ENCODE assay signal across 12 cellular contexts in the genomic region with DNA sequence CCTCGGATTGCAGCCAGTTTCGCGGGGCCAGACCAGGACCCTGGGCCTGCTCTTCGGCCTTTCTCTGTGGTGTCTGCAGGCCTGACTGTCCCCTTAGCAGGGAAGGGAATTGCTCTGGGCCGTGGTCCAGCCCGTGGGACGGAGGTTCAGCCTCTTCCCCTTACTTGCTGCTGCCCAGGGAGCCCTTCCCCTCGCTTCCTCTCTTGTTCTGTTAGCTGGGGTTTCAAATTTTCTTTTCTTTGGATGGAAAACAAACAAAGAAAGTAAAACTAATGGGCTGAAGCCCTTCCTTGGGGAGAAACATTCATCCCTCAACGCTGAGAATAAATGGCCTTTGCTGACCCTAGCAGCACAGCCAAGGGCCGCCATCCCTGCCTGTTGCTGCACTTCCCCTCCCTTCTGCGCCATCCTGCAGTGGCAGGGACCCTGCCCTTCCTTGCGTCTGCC. TPM values are rescaled to one million over a fixed set of nuclear protein-coding genes. Genes with fewer than 3 reads are reported as not detected.
A peak's percentile ranks its signal among the peaks of the same experiment; 100 is the strongest.
DNase-seq lines count a peak whose midpoint lies in the region; ATAC-seq and TF ChIP-seq lines count a peak whose summit lies in the region.
"Had no signal": no experiment of that assay in that cellular context is flagged by ENCODE, and none has a peak within 500 bp of the region (broad histone marks: within the 10 kb centered on the region; RNA-seq: fewer than 3 reads in every experiment).

No MANE protein-coding gene starts in this region.

- H3K79me2 ChIP-seq in DND-41 (ENCODE audit: insufficient read depth, low read length): peaks cover 28% of the 10 kb centered on the region

- H3K27me3 Mint-ChIP-seq in activated T-cell treated with anti-CD3 and anti-CD28 coated beads, Interleukin-2, amount 50 U/mL, for 4 hours (ENCODE audit: low read depth): peaks cover 5% of the 10 kb centered on the region
- peaks cover 11% of the 10 kb centered on the region for H3K27me3 Mint-ChIP-seq in activated CD4-positive, alpha-beta T cell treated with anti-CD3 and anti-CD28 coated beads, Interleukin-2, amount 10 ng/mL, durations not matched to agents 24 days and 14 days

- no peaks in the 10 kb centered on the region for H3K9me3 ChIP-seq in DND-41 (ENCODE audit: insufficient read depth, low read length, severe bottlenecking)
- H3K9me3 ChIP-seq in colonic mucosa: no peaks in the 10 kb centered on the region
- H3K9me3 ChIP-seq in skeletal muscle tissue (ENCODE audit: control insufficient read depth in 3 of 3, low read length in 3 of 3): no peaks in the 10 kb centered on the region

- peaks cover 23% of the 10 kb centered on the region for H3K4me1 ChIP-seq in DND-41 (ENCODE audit: insufficient read depth, low read length)
- H3K4me1 ChIP-seq in colonic mucosa: peaks cover 11% of the 10 kb centered on the region
- H3K4me1 ChIP-seq in skeletal muscle tissue (ENCODE audit: control insufficient read depth in 3 of 3, insufficient read depth in 3 of 3, low read length in 3 of 3): peaks cover 52 to 63% (median 63%) of the 10 kb centered on the region in 3 donors

- H3K9ac ChIP-seq in DND-41 (ENCODE audit: low read depth, low read length): peak overlapping the region; percentile 20; the same call in 1 of the 2 replicates
- H3K9ac ChIP-seq in colonic mucosa (ENCODE audit: low read depth in 2 of 2, low read length in 2 of 2): no peak overlapping the region
- H3K9ac ChIP-seq in skeletal muscle tissue (ENCODE audit: low read depth in 1 of 3, low read length in 3 of 3): peak overlapping the region in 1 of 3 donors; percentile 50

- H3K4me2 ChIP-seq in DND-41 (ENCODE audit: insufficient read depth, low read length): no peak overlapping the region

- intact Hi-C loops in colonic mucosa (cut with DNase I): no loop called here
- intact Hi-C loops in activated CD4-positive, alpha-beta T cell treated with anti-CD3 and anti-CD28 coated beads, Interleukin-2, amount 10 ng/mL, durations not matched to agents 24 days and 14 days (cut with micrococcal nuclease): no loop called here

- H3K36me3 ChIP-seq in DND-41 (ENCODE audit: insufficient read depth, low read length): no peaks in the 10 kb centered on the region
- no peaks in the 10 kb centered on the region for H3K36me3 ChIP-seq in colonic mucosa
- H3K36me3 ChIP-seq in skeletal muscle tissue (ENCODE audit: control insufficient read depth in 3 of 3, insufficient read depth in 3 of 3, low read length in 3 of 3): no peaks in the 10 kb centered on the region

- no peak overlapping the region for H3K4me3 Mint-ChIP-seq in activated T-cell treated with anti-CD3 and anti-CD28 coated beads, Interleukin-2, amount 50 U/mL, for 4 hours
- no peak overlapping the region for H3K4me3 Mint-ChIP-seq in activated CD4-positive, alpha-beta T cell treated with anti-CD3 and anti-CD28 coated beads, Interleukin-2, amount 10 ng/mL, durations not matched to agents 24 days and 14 days
- H3K4me3 Mint-ChIP-seq: CD4-positive, CD25-positive, alpha-beta regulatory T cell had no signal

- H3K9me3 Mint-ChIP-seq in activated T-cell treated with anti-CD3 and anti-CD28 coated beads, Interleukin-2, amount 50 U/mL, for 4 hours: no peaks in the 10 kb centered on the region
- H3K9me3 Mint-ChIP-seq in activated CD4-positive, alpha-beta T cell treated with anti-CD3 and anti-CD28 coated beads, Interleukin-2, amount 10 ng/mL, durations not matched to agents 24 days and 14 days: no peaks in the 10 kb centered on the region

- H3K27me3 ChIP-seq in DND-41 (ENCODE audit: insufficient read depth, low read length, poor library complexity) (no peaks in the 10 kb centered on the region), colonic mucosa (no peaks in the 10 kb centered on the region), skeletal muscle tissue (ENCODE audit: control insufficient read depth in 3 of 3, insufficient read depth in 3 of 3, low read length in 3 of 3) (no peaks in the 10 kb centered on the region)

- ATAC-seq in DND-41 (ENCODE audit: insufficient read depth, low read depth) (0 out of 3 replicates have a peak, but pooled peaks have one; percentile 4), left lobe of liver (peak; percentile 59)
- no peak for ATAC-seq in activated CD4-positive, CD25-positive, alpha-beta regulatory T cell treated with anti-CD3 and anti-CD28 coated beads, Interleukin-2, amount 50 U/mL, for 24 hours
- no peak for ATAC-seq in activated T-cell treated with anti-CD3 and anti-CD28 coated beads, Interleukin-2, amount 50 U/mL, for 4 hours

- H3K36me3 Mint-ChIP-seq in activated T-cell treated with anti-CD3 and anti-CD28 coated beads, Interleukin-2, amount 50 U/mL, for 4 hours (ENCODE audit: insufficient read depth): no peaks in the 10 kb centered on the region
- no peaks in the 10 kb centered on the region for H3K36me3 Mint-ChIP-seq in activated CD4-positive, alpha-beta T cell treated with anti-CD3 and anti-CD28 coated beads, Interleukin-2, amount 10 ng/mL, durations not matched to agents 24 days and 14 days (ENCODE audit: low read depth)
- H3K36me3 Mint-ChIP-seq: CD4-positive, CD25-positive, alpha-beta regulatory T cell had no signal

- TF ChIP-seq CTCF in DND-41 (IDR thresholded peaks at IDR 0.05; ENCODE audit: borderline replicate concordance, extremely low read depth, low read length, poor library complexity, severe bottlenecking): no peak
- TF ChIP-seq CTCF in colonic mucosa (IDR thresholded peaks at IDR 0.05): no peak

- H3K27ac ChIP-seq in DND-41 (ENCODE audit: low read length) (peak overlapping the region; percentile 35; the same call in 1 of the 2 replicates), colonic mucosa (peak overlapping the region; percentile 22), skeletal muscle tissue (ENCODE audit: low read depth, low read length) (peak overlapping the region; percentile 52)
- H3K27ac ChIP-seq: VCaP had no signal

- no peak for DNase-seq in DND-41
- DNase-seq in colonic mucosa: no peak
- DNase-seq in left lobe of liver (ENCODE audit: low spot score): no peak
- no peak for DNase-seq in kidney glomerular epithelial cell (lab: John Stamatoyannopoulos, UW)
- DNase-seq in activated T-cell treated with anti-CD3 and anti-CD28 coated beads, Interleukin-2, amount 50 U/mL, for 4 hours: no peak
- no peak for DNase-seq in activated CD4-positive, alpha-beta T cell treated with anti-CD3 and anti-CD28 coated beads, Interleukin-2, amount 10 ng/mL, durations not matched to agents 24 days and 14 days
- DNase-seq: activated effector memory CD4-positive, alpha-beta T cell treated with anti-CD3 and anti-CD28 coated beads, Interleukin-2, amount 50 U/mL, for 16 hours; CD4-positive, CD25-positive, alpha-beta regulatory T cell; NCI-H187 treated with DMSO at 0.1 percent for 48 hours had no signal

- no peak overlapping the region for H3K27ac Mint-ChIP-seq in activated CD4-positive, alpha-beta T cell treated with anti-CD3 and anti-CD28 coated beads, Interleukin-2, amount 10 ng/mL, durations not matched to agents 24 days and 14 days
- H3K27ac Mint-ChIP-seq: CD4-positive, CD25-positive, alpha-beta regulatory T cell had no signal

- no peak overlapping the region for H2AFZ ChIP-seq in DND-41 (ENCODE audit: low read depth, low read length)

- H3K4me1 Mint-ChIP-seq in activated T-cell treated with anti-CD3 and anti-CD28 coated beads, Interleukin-2, amount 50 U/mL, for 4 hours (ENCODE audit: low read depth): no peaks in the 10 kb centered on the region
- H3K4me1 Mint-ChIP-seq in activated CD4-positive, alpha-beta T cell treated with anti-CD3 and anti-CD28 coated beads, Interleukin-2, amount 10 ng/mL, durations not matched to agents 24 days and 14 days: peaks cover 1% of the 10 kb centered on the region

- peaks cover 36% of the 10 kb centered on the region for H4K20me1 ChIP-seq in DND-41 (ENCODE audit: insufficient read depth, low read length)

- H3K4me3 ChIP-seq in DND-41 (ENCODE audit: low read depth in 1 of 2, low read length in 2 of 2): no peak overlapping the region
- no peak overlapping the region for H3K4me3 ChIP-seq in colonic mucosa
- peak overlapping the region in 2 of 3 donors; percentile 22 to 24 for H3K4me3 ChIP-seq in skeletal muscle tissue (ENCODE audit: low read length in 3 of 3)

RNA-seq across cellular contexts. Expression of a gene that starts 52.4 kb away (rescaled TPM):
- 10 to 100 TPM; 58.1 to 61.7 TPM for total RNA-seq in colonic mucosa
- 4.0 TPM for total RNA-seq in left lobe of liver
- 17.7 TPM for total RNA-seq in skeletal muscle tissue
- total RNA-seq in activated T-cell treated with anti-CD3 and anti-CD28 coated beads, Interleukin-2, amount 50 U/mL, for 4 hours: under 1 TPM; 0.13 to 0.22 (median 0.20) TPM
- 0.40 and 0.83 TPM in 2 replicates for total RNA-seq in activated CD4-positive, alpha-beta T cell treated with anti-CD3 and anti-CD28 coated beads, Interleukin-2, amount 10 ng/mL, durations not matched to agents 24 days and 14 days

Comparison
In these comparisons a context has a peak if more than half of its experiments do, and no peak if none do; other contexts are left out.
1. ATAC-seq: peak in DND-41 (single experiment) and left lobe of liver (single experiment); none in activated CD4-positive, CD25-positive, alpha-beta regulatory T cell treated with anti-CD3 and anti-CD28 coated beads, Interleukin-2, amount 50 U/mL, for 24 hours (0 of 2) and activated T-cell treated with anti-CD3 and anti-CD28 coated beads, Interleukin-2, amount 50 U/mL, for 4 hours (0 of 2).
2. H3K4me3 ChIP-seq: peak in skeletal muscle tissue (2 of 3); none in DND-41 (0 of 2) and colonic mucosa (single experiment).
3. Peak in every context shown above with its lines, with median percentiles within 50 percentile points of each other: H3K27ac ChIP-seq.